In the genomic region with DNA sequence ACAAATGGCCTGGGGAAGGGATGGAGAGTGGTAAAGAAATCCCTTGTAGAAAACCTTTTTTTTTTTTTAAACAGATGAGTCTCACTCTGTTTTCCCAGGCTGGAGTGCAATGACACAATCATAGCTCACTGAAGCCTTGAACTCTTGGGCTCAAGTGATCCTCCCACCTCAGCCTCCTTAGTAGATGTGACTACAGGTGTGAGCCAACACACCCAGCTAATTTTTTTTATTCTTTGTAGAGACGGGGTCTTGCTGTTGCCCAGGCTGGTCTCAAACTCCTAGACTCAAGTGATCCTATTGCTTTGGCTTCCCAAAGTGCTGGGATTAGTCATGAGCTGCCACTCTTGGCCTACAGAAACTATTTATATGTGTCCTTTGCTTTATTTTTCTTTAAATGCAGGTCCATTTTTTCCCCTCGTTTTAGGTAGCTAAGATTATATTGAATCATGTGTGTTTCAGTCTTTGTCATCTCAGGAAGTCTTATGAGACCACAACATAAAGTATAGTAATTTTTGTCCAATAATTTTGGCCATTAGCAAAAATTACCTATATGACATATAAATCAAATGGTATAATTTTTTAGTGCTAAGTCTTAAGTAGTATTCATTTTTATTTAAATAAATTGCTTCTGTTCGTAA, we compare ENCODE assay signal across 11 cellular contexts. TPM values are rescaled to one million over a fixed set of nuclear protein-coding genes. Genes with fewer than 3 reads are reported as not detected.
DNase-seq lines count a peak whose midpoint lies in the region; ATAC-seq and TF ChIP-seq lines count a peak whose summit lies in the region.
"Had no signal": no experiment of that assay in that cellular context is flagged by ENCODE, and none has a peak within 500 bp of the region (broad histone marks: within the 10 kb centered on the region; RNA-seq: fewer than 3 reads in every experiment).

No MANE protein-coding gene starts in this region.

- peaks cover 0 to 45% of the 10 kb centered on the region in 2 donors for H3K4me1 ChIP-seq in right atrium auricular region
- peaks cover 4 to 91% (median 29%) of the 10 kb centered on the region in 4 donors for H3K4me1 ChIP-seq in tibial nerve
- no peaks in the 10 kb centered on the region for H3K4me1 ChIP-seq in neural progenitor cell

- peaks cover 43% of the 10 kb centered on the region for H3K36me3 Mint-ChIP-seq in activated naive CD4-positive, alpha-beta T cell treated with anti-CD3 and anti-CD28 coated beads, Interleukin-2, amount 10 ng/mL, durations not matched to agents 7 days and 5 days
- H3K36me3 Mint-ChIP-seq in activated CD8-positive, alpha-beta T cell treated with anti-CD3 and anti-CD28 coated beads for 36 hours (ENCODE audit: low read depth) = no peaks in the 10 kb centered on the region
- peaks cover 1% of the 10 kb centered on the region for H3K36me3 Mint-ChIP-seq in neural progenitor cell

- no peaks in the 10 kb centered on the region for H3K79me2 ChIP-seq in neural progenitor cell (ENCODE audit: low read depth)

- POLR2A ChIA-PET in activated CD8-positive, alpha-beta T cell treated with anti-CD3 and anti-CD28 coated beads for 36 hours (lab: Charles Lee) = interaction anchor here (2.1 kb wide), 1 partner anchor 10 kb away, joined by 8 read pairs; a partner anchor contains a TSS

- H3K9ac ChIP-seq in neural progenitor cell = no peak overlapping the region

- H3K36me3 ChIP-seq in right atrium auricular region (no peaks in the 10 kb centered on the region), tibial nerve (no peaks in the 10 kb centered on the region), neural progenitor cell (no peaks in the 10 kb centered on the region)

- CTCF ChIA-PET in activated naive CD4-positive, alpha-beta T cell treated with anti-CD3 and anti-CD28 coated beads, Interleukin-2, amount 10 ng/mL, durations not matched to agents 7 days and 5 days (lab: Charles Lee) = interaction anchor here (0.5 to 2.7 kb wide), 9 partner anchors 10 to 179 kb away, joined by 3 to 10 read pairs (median 4); a partner anchor contains a TSS
- CTCF ChIA-PET in activated CD8-positive, alpha-beta T cell treated with anti-CD3 and anti-CD28 coated beads for 36 hours (lab: Charles Lee) = interaction anchor here (0.7 to 1.5 kb wide), 5 partner anchors 11 to 272 kb away, joined by 3 to 4 read pairs (median 3); no protein-coding TSS in a partner anchor

- no peaks in the 10 kb centered on the region for H3K27me3 Mint-ChIP-seq in activated naive CD4-positive, alpha-beta T cell treated with anti-CD3 and anti-CD28 coated beads, Interleukin-2, amount 10 ng/mL, durations not matched to agents 7 days and 5 days
- H3K27me3 Mint-ChIP-seq in activated CD8-positive, alpha-beta T cell treated with anti-CD3 and anti-CD28 coated beads for 36 hours = no peaks in the 10 kb centered on the region
- H3K27me3 Mint-ChIP-seq in neural progenitor cell (ENCODE audit: insufficient read depth, low read depth) = no peaks in the 10 kb centered on the region

- peaks cover 80% of the 10 kb centered on the region for H3K4me1 Mint-ChIP-seq in activated naive CD4-positive, alpha-beta T cell treated with anti-CD3 and anti-CD28 coated beads, Interleukin-2, amount 10 ng/mL, durations not matched to agents 7 days and 5 days
- peaks cover 47% of the 10 kb centered on the region for H3K4me1 Mint-ChIP-seq in activated CD8-positive, alpha-beta T cell treated with anti-CD3 and anti-CD28 coated beads for 36 hours (ENCODE audit: low read depth)
- H3K4me1 Mint-ChIP-seq in neural progenitor cell = no peaks in the 10 kb centered on the region

- no peaks in the 10 kb centered on the region for H3K9me3 ChIP-seq in right atrium auricular region
- H3K9me3 ChIP-seq in tibial nerve = no peaks in the 10 kb centered on the region
- H3K9me3 ChIP-seq in neural progenitor cell (ENCODE audit: low read depth) = no peaks in the 10 kb centered on the region

- TF ChIP-seq EP300 in tibial nerve (IDR thresholded peaks at IDR 0.05) = no peak

- H3K4me2 ChIP-seq in neural progenitor cell = no peak overlapping the region

- no peak overlapping the region for H2AFZ ChIP-seq in neural progenitor cell (replicated peaks)

- H3K9me3 Mint-ChIP-seq in activated naive CD4-positive, alpha-beta T cell treated with anti-CD3 and anti-CD28 coated beads, Interleukin-2, amount 10 ng/mL, durations not matched to agents 7 days and 5 days = no peaks in the 10 kb centered on the region
- H3K9me3 Mint-ChIP-seq in activated CD8-positive, alpha-beta T cell treated with anti-CD3 and anti-CD28 coated beads for 36 hours = no peaks in the 10 kb centered on the region
- H3K9me3 Mint-ChIP-seq in neural progenitor cell = no peaks in the 10 kb centered on the region

- DNase-seq in activated naive CD4-positive, alpha-beta T cell treated with anti-CD3 and anti-CD28 coated beads, Interleukin-2, amount 10 ng/mL, durations not matched to agents 7 days and 5 days = no peak
- DNase-seq in activated naive CD4-positive, alpha-beta T cell (lab: John Stamatoyannopoulos, UW) = no peak
- DNase-seq in activated CD8-positive, alpha-beta T cell treated with anti-CD3 and anti-CD28 coated beads for 36 hours = peak; percentile 17
- DNase-seq in right atrium auricular region (ENCODE audit: low spot score) (no peak), tibial nerve (ENCODE audit: low spot score in 2 of 2) (no peak), neural progenitor cell (ENCODE audit: low spot score) (no peak), NCI-H748 (lab: John Stamatoyannopoulos, UW; ENCODE audit: unreplicated experiment) (no peak), NCI-H526 treated with DMSO at 0.1 percent for 48 hours (lab: John Stamatoyannopoulos, UW) (no peak)
- DNase-seq: effector CD8-positive, alpha-beta T cell; NCI-H2029; SIG-M5 had no signal

- no peak for TF ChIP-seq POLR2A in tibial nerve (IDR thresholded peaks at IDR 0.05)

- H4K20me1 ChIP-seq in neural progenitor cell (ENCODE audit: low read depth) = no peaks in the 10 kb centered on the region

- TF ChIP-seq CTCF in activated CD8-positive, alpha-beta T cell treated with anti-CD3 and anti-CD28 coated beads for 36 hours (IDR thresholded peaks at IDR 0.05) = no peak
- TF ChIP-seq CTCF in right atrium auricular region (IDR thresholded peaks at IDR 0.05) (no peak), tibial nerve (IDR thresholded peaks at IDR 0.05) (no peak), neural progenitor cell (IDR thresholded peaks at IDR 0.05) (no peak)

- intact Hi-C loops in activated CD8-positive, alpha-beta T cell treated with anti-CD3 and anti-CD28 coated beads for 36 hours (cut with micrococcal nuclease) = loop anchor here (2.0 to 10.0 kb wide), 3 partner anchors 92 to 168 kb away; a partner anchor contains a TSS

- H3K4me3 Mint-ChIP-seq in activated naive CD4-positive, alpha-beta T cell treated with anti-CD3 and anti-CD28 coated beads, Interleukin-2, amount 10 ng/mL, durations not matched to agents 7 days and 5 days = peak overlapping the region; percentile 48
- H3K4me3 Mint-ChIP-seq in activated CD8-positive, alpha-beta T cell treated with anti-CD3 and anti-CD28 coated beads for 36 hours = no peak overlapping the region
- no peak overlapping the region for H3K4me3 Mint-ChIP-seq in neural progenitor cell

- H3K27me3 ChIP-seq in right atrium auricular region = no peaks in the 10 kb centered on the region
- H3K27me3 ChIP-seq in tibial nerve = no peaks in the 10 kb centered on the region
- no peaks in the 10 kb centered on the region for H3K27me3 ChIP-seq in neural progenitor cell

- H3K27ac Mint-ChIP-seq in activated naive CD4-positive, alpha-beta T cell treated with anti-CD3 and anti-CD28 coated beads, Interleukin-2, amount 10 ng/mL, durations not matched to agents 7 days and 5 days = peak overlapping the region; percentile 83
- H3K27ac Mint-ChIP-seq in activated CD8-positive, alpha-beta T cell treated with anti-CD3 and anti-CD28 coated beads for 36 hours = peak overlapping the region; percentile 56
- H3K27ac Mint-ChIP-seq in neural progenitor cell = no peak overlapping the region

- ATAC-seq in activated CD8-positive, alpha-beta T cell treated with anti-CD3 and anti-CD28 coated beads for 36 hours = peak; percentile 31

- whole genome bisulfite sequencing in tibial nerve, 2 donors = 79 to 83% methylated on average over 3 of the region's 3 CpGs

- no peak overlapping the region for H3K4me3 ChIP-seq in right atrium auricular region
- no peak overlapping the region for H3K4me3 ChIP-seq in tibial nerve
- H3K4me3 ChIP-seq in neural progenitor cell = no peak overlapping the region

- H3K27ac ChIP-seq in right atrium auricular region (peak overlapping the region; percentile 37 to 49), tibial nerve (peak overlapping the region in 3 of 4 donors; percentile 69 to 85 (median 77)), neural progenitor cell (no peak overlapping the region)

- H3F3A ChIP-seq in neural progenitor cell (ENCODE audit: low read depth) = no peaks in the 10 kb centered on the region

RNA-seq across cellular contexts. Expression of a gene that starts 10.5 kb away (rescaled TPM):
- total RNA-seq in activated CD8-positive, alpha-beta T cell treated with anti-CD3 and anti-CD28 coated beads for 36 hours = 1 to 10 TPM; 5.2 to 6.4 TPM
- total RNA-seq in right atrium auricular region (1 to 10 TPM; 6.1 to 9.3 TPM), tibial nerve (10 to 100 TPM; 19.9 to 28.6 (median 23.6) TPM), neural progenitor cell (ENCODE audit: low replicate concordance) (4.3 and 4.6 TPM in 2 replicates)
